Comparison of ENCODE assay signal across 13 cellular contexts in genomic region chr6:33781105-33781975, GRCh38. TPM values are rescaled to one million over a fixed set of nuclear protein-coding genes. Genes with fewer than 3 reads are reported as not detected.
A peak's percentile ranks its signal among the peaks of the same experiment; 100 is the strongest.
DNase-seq lines count a peak whose midpoint lies in the region; ATAC-seq and TF ChIP-seq lines count a peak whose summit lies in the region.
"Had no signal": no experiment of that assay in that cellular context is flagged by ENCODE, and none has a peak within 500 bp of the region (broad histone marks: within the 10 kb centered on the region; RNA-seq: fewer than 3 reads in every experiment).

No MANE protein-coding gene starts in this region.

- H4K20me1 ChIP-seq in neural cell (ENCODE audit: insufficient read depth): no peaks in the 10 kb centered on the region

- DNase-seq in EH (ENCODE audit: low read depth) (peak; percentile 71), Panc1 (ENCODE audit: low read depth, low spot score) (peak; percentile 33), epidermal melanocyte (ENCODE audit: insufficient read length, low spot score) (peak; percentile 51), D341Med (ENCODE audit: low spot score) (no peak), NCI-H510A (lab: John Stamatoyannopoulos, UW) (no peak), DMS 273 treated with DMSO at 0.1 percent for 48 hours (lab: John Stamatoyannopoulos, UW) (no peak)
- DNase-seq: activated CD8-positive, alpha-beta memory T cell treated with anti-CD3 and anti-CD28 coated beads for 24 hours; erythroblast; KBM-7; nephron progenitor cell had no signal

- H3K4me3 ChIP-seq in Panc1 (ENCODE audit: low read depth in 2 of 2, low read length in 2 of 2) (no peak overlapping the region; a peak in 1 of 4 replicates), neural cell (ENCODE audit: low read length) (no peak overlapping the region)

- TF ChIP-seq CTCF in Panc1 (IDR thresholded peaks at IDR 0.05) (no peak), neural cell (IDR thresholded peaks at IDR 0.05; ENCODE audit: poor library complexity, severe bottlenecking) (no peak)

- no peak for TF ChIP-seq RAD21 in neural cell (conservative IDR thresholded peaks at IDR 0.05)

- peaks cover 59% of the 10 kb centered on the region for H3K4me1 ChIP-seq in Panc1 (ENCODE audit: control insufficient read depth, insufficient read depth, low read length)

- no peaks in the 10 kb centered on the region for H3K9me2 ChIP-seq in neural cell (ENCODE audit: insufficient read depth, low read length)

- BruUV-seq in Panc1 (replicated peaks; lab: Mats Ljungman, UMichigan): no TSS peak

- H3K79me2 ChIP-seq in neural cell (replicated peaks; ENCODE audit: insufficient read depth, low read length): peaks cover 8% of the 10 kb centered on the region

- H3K27ac ChIP-seq in Panc1 (ENCODE audit: low read length): peak overlapping the region; percentile 77
- peak overlapping the region; percentile 24 for H3K27ac ChIP-seq in neural cell (ENCODE audit: low read length)

- H3K36me3 ChIP-seq in Panc1 (ENCODE audit: control insufficient read depth, insufficient read depth, low read length): peaks cover 40% of the 10 kb centered on the region
- peaks cover 8% of the 10 kb centered on the region for H3K36me3 ChIP-seq in neural cell (ENCODE audit: insufficient read depth, low read length)

- POLR2A ChIA-PET in Panc1 (lab: Charles Lee): interaction anchor here (0.6 kb wide), 1 partner anchor 39 kb away, joined by 4 read pairs; no protein-coding TSS in a partner anchor

- H3F3A ChIP-seq in neural cell (ENCODE audit: insufficient read depth, low read length, poor library complexity, severe bottlenecking): peaks cover 2% of the 10 kb centered on the region

- no peaks in the 10 kb centered on the region for H3K27me3 ChIP-seq in Panc1 (ENCODE audit: control insufficient read depth, insufficient read depth, low read length)
- H3K27me3 ChIP-seq in neural cell (ENCODE audit: insufficient read depth, low read depth, low read length): no peaks in the 10 kb centered on the region

- CTCF ChIA-PET in Panc1 (lab: Charles Lee): interaction anchor here (0.6 kb wide), 1 partner anchor 244 kb away, joined by 3 read pairs; no protein-coding TSS in a partner anchor

- no peak overlapping the region for H3K4me2 ChIP-seq in neural cell (ENCODE audit: low read length)

- ATAC-seq in Panc1: peak; percentile 95
- ATAC-seq in GM18868 (IDR thresholded peaks at IDR 0.05; ENCODE audit: unreplicated experiment): no peak

- intact Hi-C loops in Panc1 (cut with micrococcal nuclease; ENCODE audit: unreplicated experiment): no loop called here

- in situ Hi-C loops in Panc1 (cut with HindIII; ENCODE audit: low pct_unique_long_range_greater_than_20kb, low sequenced_read_pairs): no loop called here

- TF ChIP-seq EP300 in neural cell (conservative IDR thresholded peaks at IDR 0.05; ENCODE audit: poor library complexity, severe bottlenecking): no peak

- no peak overlapping the region for H3K9ac ChIP-seq in neural cell (ENCODE audit: low read length)

- H3K9me3 ChIP-seq in Panc1 (ENCODE audit: control insufficient read depth, insufficient read depth, low read depth, low read length) (no peaks in the 10 kb centered on the region), neural cell (ENCODE audit: low read length) (no peaks in the 10 kb centered on the region)

- H2AFZ ChIP-seq in neural cell (ENCODE audit: low read depth, low read length): no peak overlapping the region

TF ChIP-seq in neural cell, 6 proteins besides CTCF, POLR2A, EP300 and RAD21:
- TF ChIP-seq SMC3 (conservative IDR thresholded peaks at IDR 0.05; ENCODE audit: poor library complexity) (no peak), EZH2 (IDR thresholded peaks at IDR 0.05; ENCODE audit: borderline replicate concordance, insufficient read depth, low read length, poor library complexity, severe bottlenecking) (no peak), POLR2AphosphoS5 (IDR thresholded peaks at IDR 0.05) (no peak), MXI1 (conservative IDR thresholded peaks at IDR 0.05; ENCODE audit: poor library complexity, severe bottlenecking) (no peak), TAF1 (IDR thresholded peaks at IDR 0.05; ENCODE audit: low read depth) (no peak)
- TF ChIP-seq, protein P1, sequence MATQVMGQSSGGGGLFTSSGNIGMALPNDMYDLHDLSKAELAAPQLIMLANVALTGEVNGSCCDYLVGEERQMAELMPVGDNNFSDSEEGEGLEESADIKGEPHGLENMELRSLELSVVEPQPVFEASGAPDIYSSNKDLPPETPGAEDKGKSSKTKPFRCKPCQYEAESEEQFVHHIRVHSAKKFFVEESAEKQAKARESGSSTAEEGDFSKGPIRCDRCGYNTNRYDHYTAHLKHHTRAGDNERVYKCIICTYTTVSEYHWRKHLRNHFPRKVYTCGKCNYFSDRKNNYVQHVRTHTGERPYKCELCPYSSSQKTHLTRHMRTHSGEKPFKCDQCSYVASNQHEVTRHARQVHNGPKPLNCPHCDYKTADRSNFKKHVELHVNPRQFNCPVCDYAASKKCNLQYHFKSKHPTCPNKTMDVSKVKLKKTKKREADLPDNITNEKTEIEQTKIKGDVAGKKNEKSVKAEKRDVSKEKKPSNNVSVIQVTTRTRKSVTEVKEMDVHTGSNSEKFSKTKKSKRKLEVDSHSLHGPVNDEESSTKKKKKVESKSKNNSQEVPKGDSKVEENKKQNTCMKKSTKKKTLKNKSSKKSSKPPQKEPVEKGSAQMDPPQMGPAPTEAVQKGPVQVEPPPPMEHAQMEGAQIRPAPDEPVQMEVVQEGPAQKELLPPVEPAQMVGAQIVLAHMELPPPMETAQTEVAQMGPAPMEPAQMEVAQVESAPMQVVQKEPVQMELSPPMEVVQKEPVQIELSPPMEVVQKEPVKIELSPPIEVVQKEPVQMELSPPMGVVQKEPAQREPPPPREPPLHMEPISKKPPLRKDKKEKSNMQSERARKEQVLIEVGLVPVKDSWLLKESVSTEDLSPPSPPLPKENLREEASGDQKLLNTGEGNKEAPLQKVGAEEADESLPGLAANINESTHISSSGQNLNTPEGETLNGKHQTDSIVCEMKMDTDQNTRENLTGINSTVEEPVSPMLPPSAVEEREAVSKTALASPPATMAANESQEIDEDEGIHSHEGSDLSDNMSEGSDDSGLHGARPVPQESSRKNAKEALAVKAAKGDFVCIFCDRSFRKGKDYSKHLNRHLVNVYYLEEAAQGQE (IDR thresholded peaks at IDR 0.05; ENCODE audit: borderline replicate concordance): no peak

RNA-seq across cellular contexts. Expression of gene LEMD2, which starts 7.6 kb away (rescaled TPM):
- 89.8 TPM for total RNA-seq in Panc1 (2021; ENCODE audit: unreplicated experiment)
- 75.3 TPM for polyA plus RNA-seq in Panc1 (2012; ENCODE audit: insufficient read length)
- polyA plus RNA-seq in neural cell: 84.6 and 109 TPM in 2 replicates
- polyA minus RNA-seq in neural cell: 49.4 and 59.2 TPM in 2 replicates

RNA-seq across cellular contexts. Expression of gene MLN, which starts 22.5 kb away (rescaled TPM):
- not detected for total RNA-seq in Panc1 (2021; ENCODE audit: unreplicated experiment)
- not detected for polyA plus RNA-seq in Panc1 (2012; ENCODE audit: insufficient read length)
- polyA plus RNA-seq in neural cell: not detected in 2 replicates
- polyA minus RNA-seq in neural cell: not detected in 2 replicates
- total RNA-seq: OCI-LY7 had no signal

RNA-seq across cellular contexts. Expression of gene IP6K3, which starts 34.6 kb away (rescaled TPM):
- not detected for total RNA-seq in Panc1 (2021; ENCODE audit: unreplicated experiment)
- polyA plus RNA-seq in Panc1 (2012; ENCODE audit: insufficient read length): not detected
- not detected in 2 replicates for polyA plus RNA-seq in neural cell
- not detected in 2 replicates for polyA minus RNA-seq in neural cell
- total RNA-seq: OCI-LY7 had no signal

Comparison
In these comparisons a context has a peak if more than half of its experiments do, and no peak if none do; other contexts are left out.
1. DNase-seq: peak in EH (single experiment), Panc1 (single experiment) and epidermal melanocyte (single experiment); none in D341Med (single experiment), NCI-H510A (single experiment) and DMS 273 treated with DMSO at 0.1 percent for 48 hours (single experiment).